In the genomic region with DNA sequence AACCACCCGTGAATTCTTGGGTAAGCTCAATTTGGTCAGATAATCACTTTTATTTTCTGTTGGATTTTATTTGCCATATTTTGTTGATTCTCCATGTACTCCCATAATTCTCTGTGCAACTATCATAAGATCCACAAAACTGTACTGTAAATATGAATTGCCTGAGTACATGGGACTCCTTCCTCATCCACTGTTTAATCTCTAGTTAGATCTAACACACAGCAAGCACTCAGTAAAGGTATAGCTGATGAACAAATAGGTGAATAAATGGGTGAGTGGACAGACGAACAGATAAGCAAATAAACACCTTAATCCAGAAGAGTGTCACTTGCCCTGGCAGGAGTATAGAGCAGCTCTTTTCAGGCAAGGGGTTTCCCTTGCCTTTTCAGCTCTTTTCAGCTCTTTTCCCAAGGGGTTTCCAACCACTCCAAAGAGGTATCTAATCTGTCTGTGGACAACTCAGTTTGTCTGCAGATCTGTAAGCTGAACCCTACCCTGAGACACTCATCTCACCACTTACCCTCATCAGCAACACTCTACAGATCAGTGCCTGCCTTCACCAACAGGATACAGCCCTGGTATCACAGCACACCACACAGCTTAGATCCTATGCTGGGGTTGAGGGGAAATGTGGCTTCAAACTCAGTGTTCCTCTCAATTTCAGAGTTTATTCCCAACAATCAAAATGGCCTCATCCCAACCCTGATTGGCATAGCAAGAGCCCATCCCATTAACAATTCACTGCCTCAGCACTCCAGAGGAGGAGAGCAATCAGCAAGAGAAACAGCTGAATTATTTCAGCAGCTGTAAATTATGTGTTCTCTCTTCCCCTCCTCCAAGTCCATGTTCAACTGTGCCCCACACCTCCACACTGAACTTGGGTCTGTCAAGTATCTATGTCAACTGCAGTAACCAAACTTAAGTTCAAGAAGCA, we compare ENCODE assay signal across 8 cellular contexts. TPM values are rescaled to one million over a fixed set of nuclear protein-coding genes. Genes with fewer than 3 reads are reported as not detected.
DNase-seq lines count a peak whose midpoint lies in the region; ATAC-seq, FAIRE-seq and TF ChIP-seq lines count a peak whose summit lies in the region.

No MANE protein-coding gene starts in this region.

- peaks cover 34% of the 10 kb centered on the region for H3K4me1 Mint-ChIP-seq in MCF 10A (ENCODE audit: insufficient read depth, unreplicated experiment)

- H3K9me3 Mint-ChIP-seq in MCF 10A (ENCODE audit: unreplicated experiment): no peaks in the 10 kb centered on the region

- TF ChIP-seq CTCF in breast epithelium (IDR thresholded peaks at IDR 0.05) (no peak), MCF 10A (IDR thresholded peaks at IDR 0.05; ENCODE audit: unreplicated experiment) (no peak), Panc1 (IDR thresholded peaks at IDR 0.05) (no peak), D721Med (IDR thresholded peaks at IDR 0.05; ENCODE audit: insufficient read depth, missing control alignments) (no peak)

- no peaks in the 10 kb centered on the region for H3K36me3 ChIP-seq in breast epithelium
- H3K36me3 ChIP-seq in Panc1 (ENCODE audit: control insufficient read depth, insufficient read depth, low read length): no peaks in the 10 kb centered on the region

- H3K27ac Mint-ChIP-seq in MCF 10A (ENCODE audit: low read depth, unreplicated experiment): no peak overlapping the region

- no peaks in the 10 kb centered on the region for H3K9me3 ChIP-seq in breast epithelium
- H3K9me3 ChIP-seq in Panc1 (ENCODE audit: control insufficient read depth, insufficient read depth, low read depth, low read length): no peaks in the 10 kb centered on the region

- DNase-seq in breast epithelium (ENCODE audit: low spot score in 2 of 2): no peak
- DNase-seq in MCF 10A (ENCODE audit: unreplicated experiment): no peak
- DNase-seq in Panc1 (ENCODE audit: low read depth, low spot score): no peak
- DNase-seq in left colon: no peak
- no peak for DNase-seq in HPDE6-E6E7 (ENCODE audit: extremely low spot score)
- DNase-seq in D721Med (ENCODE audit: insufficient read length, low spot score): no peak

- no peak for TF ChIP-seq POLR2A in breast epithelium (IDR thresholded peaks at IDR 0.05)

- no peaks in the 10 kb centered on the region for H3K36me3 Mint-ChIP-seq in MCF 10A (ENCODE audit: insufficient read depth, unreplicated experiment)

- no peaks in the 10 kb centered on the region for H3K27me3 ChIP-seq in breast epithelium
- H3K27me3 ChIP-seq in Panc1 (ENCODE audit: control insufficient read depth, insufficient read depth, low read length): no peaks in the 10 kb centered on the region

- H3K27ac ChIP-seq in breast epithelium (peak overlapping the region; percentile 89 to 91), Panc1 (ENCODE audit: low read length) (no peak overlapping the region)

- H3K4me3 ChIP-seq in breast epithelium: no peak overlapping the region
- H3K4me3 ChIP-seq in Panc1 (ENCODE audit: low read depth in 2 of 2, low read length in 2 of 2): no peak overlapping the region

- intact Hi-C loops in breast epithelium (cut with DNase I; ENCODE audit: low total_unique reads): no loop called here
- intact Hi-C loops in MCF 10A (cut with micrococcal nuclease): no loop called here
- intact Hi-C loops in Panc1 (cut with micrococcal nuclease; ENCODE audit: unreplicated experiment): no loop called here
- intact Hi-C loops in left colon (cut with DNase I, micrococcal nuclease): no loop called here

- CTCF ChIA-PET in MCF 10A (lab: Yijun Ruan, JAX) (interaction anchor here (0.5 to 1.4 kb wide), 5 partner anchors 12 to 62 kb away, joined by 3 to 6 read pairs (median 3); no protein-coding TSS in a partner anchor), Panc1 (lab: Charles Lee) (no interaction called here)

- POLR2A ChIA-PET in MCF 10A (lab: Yijun Ruan, JAX): interaction anchor here (0.6 to 3.2 kb wide), 10 partner anchors 8 to 195 kb away, joined by 3 to 19 read pairs (median 4); a partner anchor contains a TSS
- POLR2A ChIA-PET in Panc1 (lab: Charles Lee): interaction anchor here (0.6 to 0.8 kb wide), 2 partner anchors 11 to 16 kb away, joined by 3 to 5 read pairs; no protein-coding TSS in a partner anchor

- no peak for FAIRE-seq in D721Med (lab: Jason Lieb, UNC)

- BruUV-seq in MCF 10A (replicated peaks; lab: Mats Ljungman, UMichigan) (no TSS peak), Panc1 (replicated peaks; lab: Mats Ljungman, UMichigan) (no TSS peak)

- peak; percentile 38; the same call in 1 of the 2 replicates for ATAC-seq in Panc1
- ATAC-seq in left colon: peak; percentile 21
- no peak for ATAC-seq in HG03521 (IDR thresholded peaks at IDR 0.05; ENCODE audit: unreplicated experiment)
- ATAC-seq in GM21381 (IDR thresholded peaks at IDR 0.05; ENCODE audit: unreplicated experiment): no peak

- H3K4me1 ChIP-seq in breast epithelium (peaks cover 5 to 27% of the 10 kb centered on the region in 2 donors), Panc1 (ENCODE audit: control insufficient read depth, insufficient read depth, low read length) (0 out of 2 replicates have a peak, but pooled peaks cover 5% of the 10 kb centered on the region)

- in situ Hi-C loops in Panc1 (cut with HindIII; ENCODE audit: low pct_unique_long_range_greater_than_20kb, low sequenced_read_pairs): no loop called here

- no peak overlapping the region for H3K4me3 Mint-ChIP-seq in MCF 10A (ENCODE audit: unreplicated experiment)

- no peaks in the 10 kb centered on the region for H3K27me3 Mint-ChIP-seq in MCF 10A (ENCODE audit: insufficient read depth, unreplicated experiment)

RNA-seq across cellular contexts. Expression of a gene that starts 51.1 kb away (rescaled TPM):
- total RNA-seq in breast epithelium (10 to 100 TPM; 29.9 to 63.9 (median 48.2) TPM), MCF 10A (2022) (114 and 175 TPM in 2 replicates), Panc1 (2021; ENCODE audit: unreplicated experiment) (35.4 TPM), left colon (10 to 100 TPM; 29.9 to 33.0 TPM)
- 44.4 TPM for polyA plus RNA-seq in Panc1 (2012; ENCODE audit: insufficient read length)

Comparison
In these comparisons a context has a peak if more than half of its experiments do, and no peak if none do; other contexts are left out.
1. ATAC-seq: peak in Panc1 (single experiment) and left colon (single experiment); none in HG03521 (single experiment) and GM21381 (single experiment).